In the genomic region with DNA sequence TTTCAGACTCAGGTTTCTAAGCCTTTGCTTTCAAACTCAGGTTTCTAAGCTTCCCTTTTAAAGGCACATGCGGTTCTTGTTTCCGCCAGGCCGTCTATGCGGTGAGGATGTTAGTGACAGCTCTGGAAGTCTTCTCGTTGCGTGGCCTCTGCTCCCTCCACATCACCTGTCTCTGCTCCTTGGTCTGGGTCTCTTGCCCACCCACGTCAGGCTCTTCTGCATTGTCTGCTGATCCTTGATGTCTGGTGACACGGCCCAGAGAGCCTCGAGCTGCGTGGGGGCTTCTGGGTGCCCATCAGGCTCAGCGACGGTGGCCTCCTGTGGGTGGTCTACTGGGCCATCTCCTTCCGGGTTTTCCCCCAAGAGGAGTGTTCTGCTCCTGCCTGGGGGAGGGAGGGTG, we compare ENCODE assay signal across 12 cellular contexts. TPM values are rescaled to one million over a fixed set of nuclear protein-coding genes. Genes with fewer than 3 reads are reported as not detected.
DNase-seq lines count a peak whose midpoint lies in the region; ATAC-seq and TF ChIP-seq lines count a peak whose summit lies in the region.
"Had no signal": no experiment of that assay in that cellular context is flagged by ENCODE, and none has a peak within 500 bp of the region (broad histone marks: within the 10 kb centered on the region; RNA-seq: fewer than 3 reads in every experiment).

No MANE protein-coding gene starts in this region.

- no peaks in the 10 kb centered on the region for H3K9me3 ChIP-seq in CD4-positive, CD25-positive, alpha-beta regulatory T cell (ENCODE audit: control insufficient read depth in 2 of 2, low read length in 2 of 2)
- no peaks in the 10 kb centered on the region for H3K9me3 ChIP-seq in naive thymus-derived CD4-positive, alpha-beta T cell (ENCODE audit: control insufficient read depth in 2 of 3, low read length in 3 of 3)

- H3K27me3 Mint-ChIP-seq in CD4-positive, CD25-positive, alpha-beta regulatory T cell: no peaks in the 10 kb centered on the region
- H3K27me3 Mint-ChIP-seq in activated naive CD4-positive, alpha-beta T cell treated with anti-CD3 and anti-CD28 coated beads, Interleukin-2, amount 50 U/mL, for 24 hours: no peaks in the 10 kb centered on the region
- H3K27me3 Mint-ChIP-seq in naive thymus-derived CD4-positive, alpha-beta T cell: no peaks in the 10 kb centered on the region
- no peaks in the 10 kb centered on the region for H3K27me3 Mint-ChIP-seq in progenitor cell of endocrine pancreas

- H3K4me1 Mint-ChIP-seq in CD4-positive, CD25-positive, alpha-beta regulatory T cell: peaks cover 18 to 100% (median 73%) of the 10 kb centered on the region in 4 donors
- H3K4me1 Mint-ChIP-seq in activated naive CD4-positive, alpha-beta T cell treated with anti-CD3 and anti-CD28 coated beads, Interleukin-2, amount 50 U/mL, for 24 hours: peaks cover 93% of the 10 kb centered on the region
- peaks cover 74 to 100% (median 93%) of the 10 kb centered on the region in 7 donors for H3K4me1 Mint-ChIP-seq in naive thymus-derived CD4-positive, alpha-beta T cell
- peaks cover 21% of the 10 kb centered on the region for H3K4me1 Mint-ChIP-seq in progenitor cell of endocrine pancreas (ENCODE audit: low read depth)

- intact Hi-C loops in naive thymus-derived CD4-positive, alpha-beta T cell (cut with micrococcal nuclease): loop anchor here in 1 of 2 donors (1.0 kb wide), 1 partner anchor 10 kb away; no protein-coding TSS in a partner anchor

- H3K36me3 ChIP-seq in CD4-positive, CD25-positive, alpha-beta regulatory T cell (ENCODE audit: control insufficient read depth, insufficient read depth, low read length): peaks cover 15% of the 10 kb centered on the region
- peaks cover 0 to 7% (median 0%) of the 10 kb centered on the region in 3 experiments for H3K36me3 ChIP-seq in naive thymus-derived CD4-positive, alpha-beta T cell (ENCODE audit: control insufficient read depth in 2 of 3, insufficient read depth in 3 of 3, low read length in 3 of 3)

- H3K9me3 Mint-ChIP-seq in CD4-positive, CD25-positive, alpha-beta regulatory T cell: peaks cover 0 to 2% (median 0%) of the 10 kb centered on the region in 7 donors
- H3K9me3 Mint-ChIP-seq in activated naive CD4-positive, alpha-beta T cell treated with anti-CD3 and anti-CD28 coated beads, Interleukin-2, amount 50 U/mL, for 24 hours: no peaks in the 10 kb centered on the region
- H3K9me3 Mint-ChIP-seq in naive thymus-derived CD4-positive, alpha-beta T cell: peaks cover 0 to 2% (median 0%) of the 10 kb centered on the region in 11 donors
- H3K9me3 Mint-ChIP-seq in progenitor cell of endocrine pancreas (ENCODE audit: low read depth): no peaks in the 10 kb centered on the region

- peaks cover 100% of the 10 kb centered on the region for H3K4me1 ChIP-seq in CD4-positive, CD25-positive, alpha-beta regulatory T cell (ENCODE audit: control insufficient read depth, insufficient read depth, low read length, poor library complexity, severe bottlenecking)
- H3K4me1 ChIP-seq in naive thymus-derived CD4-positive, alpha-beta T cell (ENCODE audit: control insufficient read depth in 2 of 2, insufficient read depth in 2 of 2, low read length in 2 of 2): peaks cover 94 to 96% of the 10 kb centered on the region in 2 donors

- ATAC-seq in CD4-positive, CD25-positive, alpha-beta regulatory T cell (ENCODE audit: low read depth in 2 of 2): no peak
- ATAC-seq in naive thymus-derived CD4-positive, alpha-beta T cell: no peak
- ATAC-seq: HCT116 had no signal

- H3K27ac ChIP-seq in CD4-positive, CD25-positive, alpha-beta regulatory T cell (ENCODE audit: insufficient read depth, low read length, poor library complexity, severe bottlenecking): peak overlapping the region; percentile 98
- peak overlapping the region; percentile 94 for H3K27ac ChIP-seq in naive thymus-derived CD4-positive, alpha-beta T cell (ENCODE audit: low read depth, low read length)

- in situ Hi-C loops in KBM-7 (cut with MboI; ENCODE audit: low pct_unique_long_range_greater_than_20kb, low sequenced_read_pairs): no loop called here

- H3K27ac Mint-ChIP-seq in CD4-positive, CD25-positive, alpha-beta regulatory T cell: peak overlapping the region; percentile 92 to 99 (median 94)
- peak overlapping the region; percentile 99 for H3K27ac Mint-ChIP-seq in activated naive CD4-positive, alpha-beta T cell treated with anti-CD3 and anti-CD28 coated beads, Interleukin-2, amount 50 U/mL, for 24 hours
- H3K27ac Mint-ChIP-seq in naive thymus-derived CD4-positive, alpha-beta T cell: peak overlapping the region; percentile 92 to 99 (median 97)
- no peak overlapping the region for H3K27ac Mint-ChIP-seq in progenitor cell of endocrine pancreas

- no peaks in the 10 kb centered on the region for H3K27me3 ChIP-seq in CD4-positive, CD25-positive, alpha-beta regulatory T cell (ENCODE audit: control insufficient read depth, insufficient read depth, low read length)
- no peaks in the 10 kb centered on the region for H3K27me3 ChIP-seq in naive thymus-derived CD4-positive, alpha-beta T cell (ENCODE audit: control insufficient read depth in 2 of 2, insufficient read depth in 2 of 2, low read length in 2 of 2)

- H3K4me3 Mint-ChIP-seq in CD4-positive, CD25-positive, alpha-beta regulatory T cell: peak overlapping the region; percentile 83 to 94 (median 88)
- H3K4me3 Mint-ChIP-seq in activated naive CD4-positive, alpha-beta T cell treated with anti-CD3 and anti-CD28 coated beads, Interleukin-2, amount 50 U/mL, for 24 hours: peak overlapping the region; percentile 91
- peak overlapping the region; percentile 79 to 95 (median 86) for H3K4me3 Mint-ChIP-seq in naive thymus-derived CD4-positive, alpha-beta T cell
- no peak overlapping the region for H3K4me3 Mint-ChIP-seq in progenitor cell of endocrine pancreas (ENCODE audit: low read depth)

- H3K36me3 Mint-ChIP-seq in CD4-positive, CD25-positive, alpha-beta regulatory T cell: peaks cover 34% of the 10 kb centered on the region
- H3K36me3 Mint-ChIP-seq in activated naive CD4-positive, alpha-beta T cell treated with anti-CD3 and anti-CD28 coated beads, Interleukin-2, amount 50 U/mL, for 24 hours: peaks cover 9% of the 10 kb centered on the region
- peaks cover 4 to 45% (median 21%) of the 10 kb centered on the region in 5 donors for H3K36me3 Mint-ChIP-seq in naive thymus-derived CD4-positive, alpha-beta T cell
- H3K36me3 Mint-ChIP-seq in progenitor cell of endocrine pancreas (ENCODE audit: insufficient read depth): no peaks in the 10 kb centered on the region

- DNase-seq in CD4-positive, CD25-positive, alpha-beta regulatory T cell: peak in 1 of 3 donors; percentile 67
- peak; percentile 62 for DNase-seq in KBM-7
- DNase-seq in naive thymus-derived CD4-positive, alpha-beta T cell: peak in 6 of 9 donors; percentile 56 to 68 (median 64)
- no peak for DNase-seq in NCI-H1694 treated with DMSO at 0.1 percent for 48 hours (lab: John Stamatoyannopoulos, UW)
- DNase-seq in progenitor cell of endocrine pancreas (ENCODE audit: low spot score, unreplicated experiment): no peak
- DNase-seq in NCI-H2107 treated with DMSO at 0.1 percent for 48 hours (lab: John Stamatoyannopoulos, UW; ENCODE audit: unreplicated experiment): no peak
- no peak for DNase-seq in SW 1271 (lab: John Stamatoyannopoulos, UW)
- DNase-seq: DMS 273 treated with DMSO at 0.1 percent for 48 hours, NCI-H2107, SIG-M5 had no signal

- TF ChIP-seq CTCF in progenitor cell of endocrine pancreas (IDR thresholded peaks at IDR 0.05; ENCODE audit: unreplicated experiment): no peak

- CTCF ChIA-PET in naive thymus-derived CD4-positive, alpha-beta T cell (lab: Charles Lee): interaction anchor here (1.2 to 3.1 kb wide), 3 partner anchors 8 to 132 kb away, joined by 4 to 18 read pairs (median 11); no protein-coding TSS in a partner anchor

- H3K4me3 ChIP-seq in CD4-positive, CD25-positive, alpha-beta regulatory T cell (ENCODE audit: low read depth, low read length): peak overlapping the region; percentile 65
- peak overlapping the region; percentile 64 for H3K4me3 ChIP-seq in naive thymus-derived CD4-positive, alpha-beta T cell (ENCODE audit: low read length)

- POLR2A ChIA-PET in naive thymus-derived CD4-positive, alpha-beta T cell (lab: Charles Lee): interaction anchor here (0.6 to 25.6 kb wide), 11 partner anchors 3 to 142 kb away, joined by 3 to 529 read pairs (median 15); a partner anchor contains a TSS

RNA-seq across cellular contexts. Expression of a gene that starts 30.5 kb away (rescaled TPM):
- 227 TPM for total RNA-seq in CD4-positive, CD25-positive, alpha-beta regulatory T cell
- polyA plus RNA-seq in CD4-positive, CD25-positive, alpha-beta regulatory T cell: 10 to 100 TPM; 36.3 to 52.1 (median 47.7) TPM
- 100 to 1,000 TPM; 175 to 256 (median 199) TPM for total RNA-seq in naive thymus-derived CD4-positive, alpha-beta T cell
- polyA plus RNA-seq in naive thymus-derived CD4-positive, alpha-beta T cell: 10 to 100 TPM; 42.4 to 53.7 TPM
- total RNA-seq in progenitor cell of endocrine pancreas: 26.9 and 34.0 TPM in 2 replicates

Comparison
In these comparisons a context has a peak if more than half of its experiments do, and no peak if none do; other contexts are left out.
1. DNase-seq: peak in KBM-7 (single experiment) and naive thymus-derived CD4-positive, alpha-beta T cell (6 of 9); none in NCI-H1694 treated with DMSO at 0.1 percent for 48 hours (single experiment), progenitor cell of endocrine pancreas (single experiment), NCI-H2107 treated with DMSO at 0.1 percent for 48 hours (single experiment) and SW 1271 (0 of 2).